ENCODE assay signal across 1 cellular context in the genomic region with DNA sequence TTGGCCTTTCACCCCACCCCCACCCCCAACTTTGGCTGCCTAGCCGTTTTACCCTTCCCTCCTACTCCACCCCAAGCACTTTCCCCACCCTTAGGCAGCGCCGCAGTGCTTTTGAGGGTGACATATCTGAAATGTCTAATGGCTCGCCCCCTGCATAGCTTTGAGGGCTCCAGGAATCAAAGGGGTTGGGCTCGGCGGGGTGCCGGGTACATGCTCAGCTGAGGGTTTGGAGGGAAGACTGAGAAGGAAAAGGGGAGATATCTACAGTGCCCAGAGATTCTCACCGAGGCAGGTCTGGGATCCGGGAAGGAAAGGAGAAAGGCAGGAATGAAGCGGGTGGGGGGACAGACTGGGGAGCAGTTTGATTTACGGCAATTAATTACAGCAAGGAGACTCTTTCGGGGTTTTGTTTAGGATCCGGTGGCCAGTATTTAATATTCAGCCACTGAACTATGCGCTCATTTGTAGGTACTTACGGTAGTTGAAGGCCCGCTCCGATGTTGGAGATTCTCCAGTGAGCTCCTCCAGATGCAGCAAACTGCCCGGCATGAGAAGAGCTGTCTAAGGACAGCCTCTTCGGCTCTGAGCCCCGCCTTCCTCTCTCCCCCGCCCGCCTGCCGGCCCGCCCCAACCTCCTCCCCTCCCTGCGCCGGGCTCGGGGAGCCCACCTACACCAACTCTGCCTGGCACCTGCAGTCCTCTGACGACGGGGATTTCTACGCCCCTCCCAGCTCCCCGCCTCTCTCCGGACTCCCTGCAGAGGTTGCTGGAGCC.
TF ChIP-seq lines count a peak whose summit lies in the region.

Gene IGSF1, minus strand, starts transcription at position 569 of the 774 bp plus-strand sequence. CDS start 2,632 bp downstream, outside the sequence.

TF ChIP-seq in HepG2, 621 proteins besides CTCF, POLR2A, EP300 and RAD21 (continued from another document):
- TF ChIP-seq ZNF687 (CRISPR knock-in tag; IDR thresholded peaks at IDR 0.05): peak; percentile 10; the same call in 1 of the 2 replicates
- TF ChIP-seq ZNF564 (CRISPR knock-in tag; IDR thresholded peaks at IDR 0.05): no peak
TF ChIP-seq in HepG2: peak in this region for 2.
